ENCODE assay signal across 8 cellular contexts in genomic region chr17:82497483-82498405, GRCh38. TPM values are rescaled to one million over a fixed set of nuclear protein-coding genes. Genes with fewer than 3 reads are reported as not detected.
A peak's percentile ranks its signal among the peaks of the same experiment; 100 is the strongest.
DNase-seq lines count a peak whose midpoint lies in the region; ATAC-seq and TF ChIP-seq lines count a peak whose summit lies in the region.

No MANE protein-coding gene starts in this region.

- DNase-seq in ELR (ENCODE audit: low read depth) (peak; percentile 63), PC-9 (peak in 1 of 2 experiments; percentile 32), cardiac muscle cell (ENCODE audit: low read depth in 1 of 2, low spot score in 1 of 2) (peak; percentile 46 to 68), posterior vena cava (ENCODE audit: low spot score) (peak; percentile 86), GM19240 (ENCODE audit: insufficient read length, low spot score) (no peak)
- peak; percentile 64 for DNase-seq in activated naive CD4-positive, alpha-beta T cell treated with anti-CD3 and anti-CD28 coated beads, Interleukin-2, amount 10 ng/mL, durations not matched to agents 7 days and 5 days

- H3K4me1 ChIP-seq in PC-9 (replicated peaks; ENCODE audit: insufficient read depth) (peaks cover 7% of the 10 kb centered on the region), cardiac muscle cell (ENCODE audit: low read depth) (no peaks in the 10 kb centered on the region)

- CTCF ChIA-PET in PC-9 (lab: Charles Lee): interaction anchor here (0.7 kb wide), 1 partner anchor 51 kb away, joined by 7 read pairs; no protein-coding TSS in a partner anchor
- CTCF ChIA-PET in activated naive CD4-positive, alpha-beta T cell treated with anti-CD3 and anti-CD28 coated beads, Interleukin-2, amount 10 ng/mL, durations not matched to agents 7 days and 5 days (lab: Charles Lee): no interaction called here

- peak overlapping the region; percentile 87 for H3K4me2 ChIP-seq in PC-9

- H3K27ac ChIP-seq in PC-9: no peak overlapping the region
- peak overlapping the region; percentile 84 for H3K27ac ChIP-seq in cardiac muscle cell

- H3K9me3 ChIP-seq in PC-9 (ENCODE audit: insufficient read depth, low read depth) (no peaks in the 10 kb centered on the region), cardiac muscle cell (ENCODE audit: low read depth) (no peaks in the 10 kb centered on the region)

- BruUV-seq in PC-9 (replicated peaks; lab: Mats Ljungman, UMichigan): no TSS peak

- intact Hi-C loops in PC-9 (cut with micrococcal nuclease; ENCODE audit: unreplicated experiment): loop anchor here (10.0 kb wide), 2 partner anchors 143 to 263 kb away; partner anchors contain the start of gene TEX19
- intact Hi-C loops in posterior vena cava (cut with DNase I): no loop called here

- peaks cover 28% of the 10 kb centered on the region for H3K27me3 Mint-ChIP-seq in activated naive CD4-positive, alpha-beta T cell treated with anti-CD3 and anti-CD28 coated beads, Interleukin-2, amount 10 ng/mL, durations not matched to agents 7 days and 5 days

- ATAC-seq in HG02623 (IDR thresholded peaks at IDR 0.05; ENCODE audit: unreplicated experiment) (peak; percentile 8), HG02588 (IDR thresholded peaks at IDR 0.05; ENCODE audit: unreplicated experiment) (no peak)

- POLR2A ChIA-PET in PC-9 (lab: Charles Lee; ENCODE audit: unreplicated experiment): no interaction called here

- H2AFZ ChIP-seq in PC-9: peak overlapping the region; percentile 81

- peaks cover 42% of the 10 kb centered on the region for H3K4me1 Mint-ChIP-seq in activated naive CD4-positive, alpha-beta T cell treated with anti-CD3 and anti-CD28 coated beads, Interleukin-2, amount 10 ng/mL, durations not matched to agents 7 days and 5 days

- H3K36me3 Mint-ChIP-seq in activated naive CD4-positive, alpha-beta T cell treated with anti-CD3 and anti-CD28 coated beads, Interleukin-2, amount 10 ng/mL, durations not matched to agents 7 days and 5 days: no peaks in the 10 kb centered on the region

- no peaks in the 10 kb centered on the region for H3K9me3 Mint-ChIP-seq in activated naive CD4-positive, alpha-beta T cell treated with anti-CD3 and anti-CD28 coated beads, Interleukin-2, amount 10 ng/mL, durations not matched to agents 7 days and 5 days

- no peaks in the 10 kb centered on the region for H3K79me2 ChIP-seq in PC-9 (ENCODE audit: low read depth)

- TF ChIP-seq CTCF in PC-9 (conservative IDR thresholded peaks at IDR 0.05) (no peak), cardiac muscle cell (IDR thresholded peaks at IDR 0.05; ENCODE audit: low read depth, low read length) (no peak)

- H3K27me3 ChIP-seq in PC-9 (ENCODE audit: insufficient read depth, low read depth): no peaks in the 10 kb centered on the region
- H3K27me3 ChIP-seq in cardiac muscle cell: no peaks in the 10 kb centered on the region

- no peaks in the 10 kb centered on the region for H3K9me2 ChIP-seq in PC-9 (ENCODE audit: insufficient read depth)

- peak overlapping the region; percentile 60; the same call in 1 of the 2 replicates for H3K4me3 ChIP-seq in PC-9
- H3K4me3 ChIP-seq in cardiac muscle cell: peak overlapping the region; percentile 48

- H3F3A ChIP-seq in PC-9 (ENCODE audit: insufficient read depth, low read depth): peaks cover 19% of the 10 kb centered on the region

- peak overlapping the region; percentile 76 for H3K4me3 Mint-ChIP-seq in activated naive CD4-positive, alpha-beta T cell treated with anti-CD3 and anti-CD28 coated beads, Interleukin-2, amount 10 ng/mL, durations not matched to agents 7 days and 5 days

- H3K36me3 ChIP-seq in PC-9 (ENCODE audit: low read depth): no peaks in the 10 kb centered on the region
- no peaks in the 10 kb centered on the region for H3K36me3 ChIP-seq in cardiac muscle cell

- H3K27ac Mint-ChIP-seq in activated naive CD4-positive, alpha-beta T cell treated with anti-CD3 and anti-CD28 coated beads, Interleukin-2, amount 10 ng/mL, durations not matched to agents 7 days and 5 days: peak overlapping the region; percentile 90

- H4K20me1 ChIP-seq in PC-9 (ENCODE audit: insufficient read depth): no peaks in the 10 kb centered on the region

RNA-seq across cellular contexts. Expression of gene FOXK2, which starts 21.8 kb away (rescaled TPM):
- total RNA-seq in PC-9 (2021) (70.5 and 78.9 TPM in 2 replicates), cardiac muscle cell (44.5 and 63.0 TPM in 2 replicates), posterior vena cava (10 to 100 TPM; 42.4 to 49.6 TPM)
- 22.0 and 26.7 TPM in 2 replicates for polyA plus RNA-seq in cardiac muscle cell

RNA-seq across cellular contexts. Expression of gene NARF, which starts 39.2 kb away (rescaled TPM):
- total RNA-seq in PC-9 (2021): 57.2 and 58.0 TPM in 2 replicates
- 105 and 113 TPM in 2 replicates for total RNA-seq in cardiac muscle cell
- 215 and 258 TPM in 2 replicates for polyA plus RNA-seq in cardiac muscle cell
- total RNA-seq in posterior vena cava: 10 to 100 TPM; 34.2 to 37.1 TPM

RNA-seq across cellular contexts. Expression of gene CYBC1, which starts 47.2 kb away (rescaled TPM):
- total RNA-seq in PC-9 (2021) (77.9 and 78.4 TPM in 2 replicates), cardiac muscle cell (48.6 and 52.7 TPM in 2 replicates), posterior vena cava (10 to 100 TPM; 55.5 to 77.9 TPM)
- polyA plus RNA-seq in cardiac muscle cell: 65.5 and 71.3 TPM in 2 replicates
